ENCODE assay signal across 8 cellular contexts in the genomic region with DNA sequence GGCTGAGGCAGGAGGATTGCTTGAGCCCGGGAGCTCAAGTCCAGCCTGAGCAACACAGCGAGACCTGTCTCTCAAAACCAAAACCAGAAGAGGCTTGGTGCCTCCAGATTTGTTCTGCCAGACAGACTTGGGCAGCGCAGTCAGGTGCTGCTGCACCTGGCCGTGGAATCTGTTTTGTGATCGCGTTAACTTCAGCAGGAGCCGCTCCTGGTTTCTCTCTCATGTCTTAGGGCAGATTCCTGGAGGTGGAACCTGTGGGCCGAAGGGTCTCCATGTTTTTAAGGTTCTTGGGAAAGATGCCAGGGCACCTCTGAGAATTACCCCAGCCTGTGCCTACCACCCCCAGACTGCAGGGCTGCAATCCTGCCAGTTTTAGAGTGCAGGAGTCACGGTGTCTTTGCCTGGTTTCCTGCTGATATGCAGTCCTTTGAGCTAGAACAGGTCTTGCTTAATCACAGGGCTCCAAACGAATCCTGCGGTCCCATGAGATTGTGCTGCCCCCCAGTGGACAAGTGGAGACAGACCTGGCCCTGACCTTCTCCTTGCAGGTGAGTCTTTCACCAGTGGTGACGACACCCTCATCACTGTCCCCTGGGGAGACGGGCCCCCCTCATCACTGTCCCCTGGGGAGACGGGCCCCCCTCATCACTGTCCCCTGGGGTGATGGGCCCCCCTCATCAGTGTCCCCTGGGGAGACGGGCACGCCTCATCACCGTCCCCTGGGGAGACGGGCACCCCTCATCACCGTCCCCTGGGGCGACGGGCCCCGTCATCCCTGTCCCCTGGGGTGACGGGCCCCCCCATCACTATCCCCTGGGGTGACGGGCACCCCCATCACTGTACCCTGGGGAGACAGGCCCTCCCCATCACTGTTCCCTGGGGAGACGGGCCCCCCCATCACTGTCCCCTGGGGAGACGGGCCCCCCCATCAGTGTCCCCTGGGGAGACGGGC. TPM values are rescaled to one million over a fixed set of nuclear protein-coding genes. Genes with fewer than 3 reads are reported as not detected.
DNase-seq lines count a peak whose midpoint lies in the region; ATAC-seq and TF ChIP-seq lines count a peak whose summit lies in the region.

No MANE protein-coding gene starts in this region.

- no peaks in the 10 kb centered on the region for H3K9me3 ChIP-seq in BLaER1

- TF ChIP-seq CTCF in glutamatergic neuron (IDR thresholded peaks at IDR 0.05; ENCODE audit: partially characterized antibody, unreplicated experiment) (peak; percentile 88), type B pancreatic cell (conservative IDR thresholded peaks at IDR 0.05) (peak; percentile 92)

- H3K27me3 Mint-ChIP-seq in glutamatergic neuron (ENCODE audit: unreplicated experiment) (peaks cover 11% of the 10 kb centered on the region), type B pancreatic cell (no peaks in the 10 kb centered on the region)

- peaks cover 21% of the 10 kb centered on the region for H3K4me1 ChIP-seq in BLaER1

- no peaks in the 10 kb centered on the region for H3K27me3 ChIP-seq in BLaER1

- H3K4me3 Mint-ChIP-seq in glutamatergic neuron (ENCODE audit: unreplicated experiment) (no peak overlapping the region), type B pancreatic cell (no peak overlapping the region)

- H3K4me3 ChIP-seq in BLaER1 = no peak overlapping the region

- H3K27ac ChIP-seq in BLaER1 = no peak overlapping the region; the same call in 1 of the 2 replicates

- H3K9me3 Mint-ChIP-seq in glutamatergic neuron (ENCODE audit: unreplicated experiment) (peaks cover 7% of the 10 kb centered on the region), type B pancreatic cell (no peaks in the 10 kb centered on the region)

- H3K36me3 Mint-ChIP-seq in glutamatergic neuron (ENCODE audit: unreplicated experiment) = no peaks in the 10 kb centered on the region
- H3K36me3 Mint-ChIP-seq in type B pancreatic cell = no peaks in the 10 kb centered on the region

- ATAC-seq in GM21447 (IDR thresholded peaks at IDR 0.05; ENCODE audit: unreplicated experiment) (peak; percentile 82), SK-N-SH treated with all-trans-retinoic acid at 6 μM for 48 hours (peak; percentile 97)

- H3K4me2 ChIP-seq in BLaER1 = peak overlapping the region; percentile 39

- H3K36me3 ChIP-seq in BLaER1 = peaks cover 51% of the 10 kb centered on the region

- no peak overlapping the region for H3K27ac Mint-ChIP-seq in glutamatergic neuron (ENCODE audit: unreplicated experiment)
- H3K27ac Mint-ChIP-seq in type B pancreatic cell = peak overlapping the region; percentile 72

- H4K20me1 ChIP-seq in BLaER1 = peaks cover 60% of the 10 kb centered on the region

- no peak overlapping the region for H3K9ac ChIP-seq in BLaER1

- H3K4me1 Mint-ChIP-seq in glutamatergic neuron (ENCODE audit: low read depth, unreplicated experiment) (peaks cover 2% of the 10 kb centered on the region), type B pancreatic cell (ENCODE audit: unreplicated experiment) (peaks cover 3% of the 10 kb centered on the region)

- DNase-seq in NCI-H1105 treated with DMSO at 0.1 percent for 48 hours (lab: John Stamatoyannopoulos, UW) (peak; percentile 83), glutamatergic neuron (peak; percentile 90), pons (ENCODE audit: low spot score) (peak; percentile 90), type B pancreatic cell (ENCODE audit: extremely low spot score, unreplicated experiment) (peak; percentile 87)
- peak; percentile 87 for DNase-seq in activated naive CD4-positive, alpha-beta T cell treated with anti-CD3 and anti-CD28 coated beads, Interleukin-2, amount 50 U/mL, for 16 hours

TF ChIP-seq in SK-N-SH treated with all-trans-retinoic acid at 6 μM for 48 hours, 23 proteins besides CTCF, POLR2A, EP300 and RAD21:
- TF ChIP-seq CSDC2 (CRISPR knock-in tag; IDR thresholded peaks at IDR 0.05) (no peak), TOX (CRISPR knock-in tag; IDR thresholded peaks at IDR 0.05; ENCODE audit: borderline replicate concordance) (no peak), BACH2 (CRISPR knock-in tag; IDR thresholded peaks at IDR 0.05; ENCODE audit: borderline replicate concordance) (no peak)
- TF ChIP-seq, protein P1, sequence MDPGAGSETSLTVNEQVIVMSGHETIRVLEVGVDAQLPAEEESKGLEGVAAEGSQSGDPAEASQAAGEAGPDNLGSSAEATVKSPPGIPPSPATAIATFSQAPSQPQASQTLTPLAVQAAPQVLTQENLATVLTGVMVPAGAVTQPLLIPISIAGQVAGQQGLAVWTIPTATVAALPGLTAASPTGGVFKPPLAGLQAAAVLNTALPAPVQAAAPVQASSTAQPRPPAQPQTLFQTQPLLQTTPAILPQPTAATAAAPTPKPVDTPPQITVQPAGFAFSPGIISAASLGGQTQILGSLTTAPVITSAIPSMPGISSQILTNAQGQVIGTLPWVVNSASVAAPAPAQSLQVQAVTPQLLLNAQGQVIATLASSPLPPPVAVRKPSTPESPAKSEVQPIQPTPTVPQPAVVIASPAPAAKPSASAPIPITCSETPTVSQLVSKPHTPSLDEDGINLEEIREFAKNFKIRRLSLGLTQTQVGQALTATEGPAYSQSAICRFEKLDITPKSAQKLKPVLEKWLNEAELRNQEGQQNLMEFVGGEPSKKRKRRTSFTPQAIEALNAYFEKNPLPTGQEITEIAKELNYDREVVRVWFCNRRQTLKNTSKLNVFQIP (CRISPR knock-in tag; IDR thresholded peaks at IDR 0.05; ENCODE audit: borderline replicate concordance, low read depth) = no peak
- TF ChIP-seq, protein P2, sequence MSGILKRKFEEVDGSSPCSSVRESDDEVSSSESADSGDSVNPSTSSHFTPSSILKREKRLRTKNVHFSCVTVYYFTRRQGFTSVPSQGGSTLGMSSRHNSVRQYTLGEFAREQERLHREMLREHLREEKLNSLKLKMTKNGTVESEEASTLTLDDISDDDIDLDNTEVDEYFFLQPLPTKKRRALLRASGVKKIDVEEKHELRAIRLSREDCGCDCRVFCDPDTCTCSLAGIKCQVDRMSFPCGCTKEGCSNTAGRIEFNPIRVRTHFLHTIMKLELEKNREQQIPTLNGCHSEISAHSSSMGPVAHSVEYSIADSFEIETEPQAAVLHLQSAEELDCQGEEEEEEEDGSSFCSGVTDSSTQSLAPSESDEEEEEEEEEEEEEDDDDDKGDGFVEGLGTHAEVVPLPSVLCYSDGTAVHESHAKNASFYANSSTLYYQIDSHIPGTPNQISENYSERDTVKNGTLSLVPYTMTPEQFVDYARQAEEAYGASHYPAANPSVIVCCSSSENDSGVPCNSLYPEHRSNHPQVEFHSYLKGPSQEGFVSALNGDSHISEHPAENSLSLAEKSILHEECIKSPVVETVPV (CRISPR knock-in tag; IDR thresholded peaks at IDR 0.05) = no peak

RNA-seq across cellular contexts. Expression of a gene that starts 37.6 kb away (rescaled TPM):
- 263 TPM for total RNA-seq in glutamatergic neuron (ENCODE audit: unreplicated experiment)
- total RNA-seq in type B pancreatic cell (ENCODE audit: low replicate concordance) = 77.7 and 101 TPM in 2 replicates

RNA-seq across cellular contexts. Expression of a gene that starts 46.1 kb away (rescaled TPM):
- total RNA-seq in glutamatergic neuron (ENCODE audit: unreplicated experiment) (2.7 TPM), type B pancreatic cell (ENCODE audit: low replicate concordance) (0.76 and 4.1 TPM in 2 replicates)

RNA-seq across cellular contexts. Expression of a gene that starts 51.4 kb away (rescaled TPM):
- total RNA-seq in glutamatergic neuron (ENCODE audit: unreplicated experiment) (54.6 TPM), type B pancreatic cell (ENCODE audit: low replicate concordance) (39.8 and 47.7 TPM in 2 replicates)
